Comparison of ENCODE assay signal across 1 cellular context in genomic region chrX:54439967-54440871, GRCh38.
TF ChIP-seq lines count a peak whose summit lies in the region.

TSS of gene TSR2 (plus strand) at chrX:54440404. CDS start at chrX:54440422, 18 bp downstream.

TF ChIP-seq in HepG2, 621 proteins besides CTCF, POLR2A, EP300 and RAD21 (continued from another document and continues in another):
- TF ChIP-seq ZBTB4 (CRISPR knock-in tag; IDR thresholded peaks at IDR 0.05; ENCODE audit: borderline replicate concordance): no peak
- TF ChIP-seq ZNF17 (CRISPR knock-in tag; IDR thresholded peaks at IDR 0.05): no peak
- TF ChIP-seq ZNF75D (CRISPR knock-in tag; IDR thresholded peaks at IDR 0.05; ENCODE audit: borderline replicate concordance): no peak
- TF ChIP-seq NR1H2 (CRISPR knock-in tag; IDR thresholded peaks at IDR 0.05; ENCODE audit: borderline replicate concordance, low read depth): no peak
- peak; percentile 56; the same call in 1 of the 2 replicates for TF ChIP-seq ZFP90 (CRISPR knock-in tag; IDR thresholded peaks at IDR 0.05; ENCODE audit: borderline replicate concordance)
- no peak for TF ChIP-seq ZBTB43 (CRISPR knock-in tag; conservative IDR thresholded peaks at IDR 0.05)
- no peak for TF ChIP-seq HOXA9 (CRISPR knock-in tag; IDR thresholded peaks at IDR 0.05; ENCODE audit: borderline replicate concordance)
- TF ChIP-seq GFI1 (CRISPR knock-in tag; IDR thresholded peaks at IDR 0.05; ENCODE audit: borderline replicate concordance): no peak
- TF ChIP-seq MIER2 (CRISPR knock-in tag; IDR thresholded peaks at IDR 0.05): no peak
- TF ChIP-seq ARID5B (CRISPR knock-in tag; IDR thresholded peaks at IDR 0.05): peak; percentile 44
- peak; percentile 93 for TF ChIP-seq XRCC5 (optimal IDR thresholded peaks at IDR 0.05; ENCODE audit: low read length)
- TF ChIP-seq KMT2B (CRISPR knock-in tag; IDR thresholded peaks at IDR 0.05): peak; percentile 86
- no peak for TF ChIP-seq BCLAF1 (IDR thresholded peaks at IDR 0.05)
- peak; percentile 53; the same call in 1 of the 2 replicates for TF ChIP-seq RXRA (CRISPR knock-in tag; IDR thresholded peaks at IDR 0.05)
- peak; percentile 92 for TF ChIP-seq SRF (IDR thresholded peaks at IDR 0.05; ENCODE audit: low read depth, low read length)
- no peak for TF ChIP-seq MLLT10 (CRISPR knock-in tag; IDR thresholded peaks at IDR 0.05)
- peak; percentile 31; the same call in 1 of the 2 replicates for TF ChIP-seq SP4 (CRISPR knock-in tag; IDR thresholded peaks at IDR 0.05)
- no peak for TF ChIP-seq ZNF337 (CRISPR knock-in tag; IDR thresholded peaks at IDR 0.05; ENCODE audit: borderline replicate concordance, low read depth)
- peak; percentile 97 for TF ChIP-seq GATAD1 (CRISPR knock-in tag; IDR thresholded peaks at IDR 0.05)
- peak; percentile 46 for TF ChIP-seq ELF3 (CRISPR knock-in tag; IDR thresholded peaks at IDR 0.05)
- TF ChIP-seq MBNL3 (CRISPR knock-in tag; conservative IDR thresholded peaks at IDR 0.05): no peak
- no peak for TF ChIP-seq DZIP1 (CRISPR knock-in tag; IDR thresholded peaks at IDR 0.05)
- TF ChIP-seq ZNF503 (CRISPR knock-in tag; IDR thresholded peaks at IDR 0.05): no peak
- no peak for TF ChIP-seq E2F5 (CRISPR knock-in tag; conservative IDR thresholded peaks at IDR 0.05)
- TF ChIP-seq SPEN (CRISPR knock-in tag; IDR thresholded peaks at IDR 0.05; ENCODE audit: low read depth): peak; percentile 77
- no peak for TF ChIP-seq PCBP2 (optimal IDR thresholded peaks at IDR 0.05; ENCODE audit: low read depth, low read length, poor library complexity, severe bottlenecking)
- no peak for TF ChIP-seq PATZ1 (CRISPR knock-in tag; IDR thresholded peaks at IDR 0.05)
- TF ChIP-seq SKIL (CRISPR knock-in tag; IDR thresholded peaks at IDR 0.05; ENCODE audit: borderline replicate concordance): no peak
- TF ChIP-seq HOXD1 (CRISPR knock-in tag; IDR thresholded peaks at IDR 0.05): no peak
- peak; percentile 43; the same call in 1 of the 2 replicates for TF ChIP-seq SIN3A (IDR thresholded peaks at IDR 0.05; ENCODE audit: borderline replicate concordance, low read depth, low read length)
- TF ChIP-seq GATA4 (IDR thresholded peaks at IDR 0.05; ENCODE audit: borderline replicate concordance, low read depth): no peak
- TF ChIP-seq ZFAT (CRISPR knock-in tag; conservative IDR thresholded peaks at IDR 0.05): no peak
- TF ChIP-seq HIVEP1 (CRISPR knock-in tag; IDR thresholded peaks at IDR 0.05): no peak
- TF ChIP-seq ZNF615 (CRISPR knock-in tag; IDR thresholded peaks at IDR 0.05; ENCODE audit: borderline replicate concordance): no peak
- TF ChIP-seq ATF1 (CRISPR knock-in tag; IDR thresholded peaks at IDR 0.05): peak; percentile 18; the same call in 1 of the 2 replicates
- TF ChIP-seq ZNF740 (CRISPR knock-in tag; IDR thresholded peaks at IDR 0.05): 0 out of 2 replicates have a peak, but pooled peaks have one; percentile 73
- no peak for TF ChIP-seq FOXP1 (IDR thresholded peaks at IDR 0.05)
- TF ChIP-seq FOXP1 (CRISPR knock-in tag; IDR thresholded peaks at IDR 0.05): 0 out of 2 replicates have a peak, but pooled peaks have one; percentile 15
